Comparison of ENCODE assay signal across 7 cellular contexts in the genomic region with DNA sequence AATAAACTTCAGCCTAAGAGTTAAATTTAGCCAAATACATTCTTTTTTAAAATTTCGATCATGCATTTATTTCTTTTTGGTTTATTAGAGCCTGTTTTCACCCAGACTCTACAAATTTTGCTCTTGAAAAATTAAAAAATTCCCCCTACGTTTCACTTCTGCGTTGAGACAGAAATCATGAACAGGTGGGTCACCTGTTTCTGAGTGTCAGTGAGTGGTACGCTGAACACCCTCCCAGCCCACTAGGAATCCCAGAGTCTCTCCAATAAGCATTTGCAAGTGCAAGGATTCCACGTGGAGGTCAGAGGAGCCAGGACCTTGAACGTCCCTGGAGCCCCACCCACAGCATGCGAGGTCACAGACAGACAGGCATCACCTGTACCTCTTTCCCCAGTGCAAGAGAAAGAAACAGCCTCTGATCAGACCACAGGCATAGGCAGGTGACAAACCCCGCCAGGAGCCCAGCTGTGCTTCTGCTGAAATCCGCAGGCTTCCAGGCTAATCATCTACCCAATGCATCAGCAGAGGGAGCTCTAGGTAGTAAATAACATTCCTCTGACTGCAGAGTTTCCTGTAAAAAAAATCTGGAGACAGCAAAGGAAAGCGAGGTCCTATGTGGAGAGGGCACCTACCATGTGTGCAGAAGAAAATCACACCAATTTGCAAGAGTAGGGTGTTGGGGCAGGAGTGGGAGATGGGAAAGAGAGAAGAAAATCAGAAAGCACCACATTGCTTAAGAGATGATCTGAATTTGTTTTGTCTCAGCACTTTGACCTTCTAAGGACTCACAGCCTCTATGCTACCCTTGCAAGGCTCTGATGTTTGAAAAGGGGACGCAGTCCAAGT. TPM values are rescaled to one million over a fixed set of nuclear protein-coding genes. Genes with fewer than 3 reads are reported as not detected.
DNase-seq lines count a peak whose midpoint lies in the region; ATAC-seq and TF ChIP-seq lines count a peak whose summit lies in the region.

No MANE protein-coding gene starts in this region.

- peak; percentile 50 for ATAC-seq in HG03521 (IDR thresholded peaks at IDR 0.05; ENCODE audit: unreplicated experiment)
- peak in 7 of 8 donors; percentile 58 to 77 (median 68) for ATAC-seq in heart right ventricle
- no peak for ATAC-seq in GM18498 (IDR thresholded peaks at IDR 0.05; ENCODE audit: unreplicated experiment)

- 30 to 35% methylated on average over 11 of the region's 11 CpGs for WGBS in heart right ventricle, 2 donors

- no peaks in the 10 kb centered on the region for H3K9me3 ChIP-seq in OCI-LY7 (ENCODE audit: low read length)
- peaks cover 0 to 4% (median 0%) of the 10 kb centered on the region in 11 donors for H3K9me3 ChIP-seq in heart right ventricle

- DNase-seq in GM10266 (ENCODE audit: extremely low spot score) (peak; percentile 73), OCI-LY7 (ENCODE audit: low spot score) (peak; percentile 77), heart right ventricle (no peak), retina (peak; percentile 68)
- DNase-seq in activated naive CD4-positive, alpha-beta T cell treated with anti-CD3 and anti-CD28 coated beads, Interleukin-2, amount 10 ng/mL, durations not matched to agents 7 days and 5 days, result peak; percentile 67

- H3K27me3 Mint-ChIP-seq in activated naive CD4-positive, alpha-beta T cell treated with anti-CD3 and anti-CD28 coated beads, Interleukin-2, amount 10 ng/mL, durations not matched to agents 7 days and 5 days, result peaks cover 74% of the 10 kb centered on the region

- no peaks in the 10 kb centered on the region for H3K79me2 ChIP-seq in OCI-LY7 (ENCODE audit: insufficient read depth, low read depth, low read length)

- no peaks in the 10 kb centered on the region for H4K20me1 ChIP-seq in OCI-LY7 (ENCODE audit: insufficient read depth, low read length)

- H3K9me3 Mint-ChIP-seq in activated naive CD4-positive, alpha-beta T cell treated with anti-CD3 and anti-CD28 coated beads, Interleukin-2, amount 10 ng/mL, durations not matched to agents 7 days and 5 days, result no peaks in the 10 kb centered on the region

- H2AFZ ChIP-seq in OCI-LY7 (ENCODE audit: low read length), result peak overlapping the region; percentile 38; the same call in 1 of the 2 replicates

- H3K4me1 ChIP-seq in OCI-LY7 (ENCODE audit: insufficient read depth, low read length, poor library complexity, severe bottlenecking) (peaks cover 29% of the 10 kb centered on the region), heart right ventricle (peaks cover 0 to 19% (median 0%) of the 10 kb centered on the region in 9 donors)

- TF ChIP-seq CTCF in GM10266 (IDR thresholded peaks at IDR 0.05; ENCODE audit: control insufficient read depth, insufficient read depth, low read depth, missing control alignments) (peak; percentile 65), OCI-LY7 (conservative IDR thresholded peaks at IDR 0.05; ENCODE audit: low read length) (peak; percentile 82), heart right ventricle (IDR thresholded peaks at IDR 0.05) (peak in 8 of 9 donors; percentile 14 to 64 (median 54))

- H3K9me2 ChIP-seq in OCI-LY7 (ENCODE audit: insufficient read depth, low read length), result no peaks in the 10 kb centered on the region

- no TSS peak for BruUV-seq in OCI-LY7 (replicated peaks; lab: Mats Ljungman, UMichigan)

- CTCF ChIA-PET in OCI-LY7 (lab: Charles Lee; ENCODE audit: unreplicated experiment), result interaction anchor here (1.1 kb wide), 1 partner anchor 103 kb away, joined by 4 read pairs; no protein-coding TSS in a partner anchor
- CTCF ChIA-PET in activated naive CD4-positive, alpha-beta T cell treated with anti-CD3 and anti-CD28 coated beads, Interleukin-2, amount 10 ng/mL, durations not matched to agents 7 days and 5 days (lab: Charles Lee), result interaction anchor here (0.7 to 1.1 kb wide), 3 partner anchors 9 to 103 kb away, joined by 3 to 4 read pairs (median 4); no protein-coding TSS in a partner anchor

- H3K27ac ChIP-seq in OCI-LY7 (ENCODE audit: low read depth, low read length, poor library complexity, severe bottlenecking), result no peak overlapping the region
- H3K27ac ChIP-seq in heart right ventricle, result no peak overlapping the region

- H3K4me2 ChIP-seq in OCI-LY7 (ENCODE audit: low read length), result peak overlapping the region; percentile 21

- POLR2A ChIA-PET in OCI-LY7 (lab: Charles Lee), result no interaction called here

- H3K27me3 ChIP-seq in heart right ventricle, result peaks cover 0 to 68% (median 43%) of the 10 kb centered on the region in 7 donors

- intact Hi-C loops in OCI-LY7 (cut with micrococcal nuclease; ENCODE audit: unreplicated experiment) (loop anchor here (2.0 kb wide), 1 partner anchor 102 kb away; no protein-coding TSS in a partner anchor), heart right ventricle (cut with DNase I) (loop anchor here in 4 of 10 donors (5.0 to 10.0 kb wide), 3 partner anchors 101 to 612 kb away; no protein-coding TSS in a partner anchor)

- H3K4me3 ChIP-seq in OCI-LY7 (ENCODE audit: low read depth, low read length, poor library complexity, severe bottlenecking), result no peak overlapping the region
- no peak overlapping the region for H3K4me3 ChIP-seq in heart right ventricle

- H3K27ac Mint-ChIP-seq in activated naive CD4-positive, alpha-beta T cell treated with anti-CD3 and anti-CD28 coated beads, Interleukin-2, amount 10 ng/mL, durations not matched to agents 7 days and 5 days, result no peak overlapping the region

- no peaks in the 10 kb centered on the region for H3K36me3 Mint-ChIP-seq in activated naive CD4-positive, alpha-beta T cell treated with anti-CD3 and anti-CD28 coated beads, Interleukin-2, amount 10 ng/mL, durations not matched to agents 7 days and 5 days

- H3K4me1 Mint-ChIP-seq in activated naive CD4-positive, alpha-beta T cell treated with anti-CD3 and anti-CD28 coated beads, Interleukin-2, amount 10 ng/mL, durations not matched to agents 7 days and 5 days, result peaks cover 32% of the 10 kb centered on the region

- H3K36me3 ChIP-seq in OCI-LY7 (ENCODE audit: insufficient read depth, low read length) (no peaks in the 10 kb centered on the region), heart right ventricle (no peaks in the 10 kb centered on the region)

- no peak overlapping the region for H3K4me3 Mint-ChIP-seq in activated naive CD4-positive, alpha-beta T cell treated with anti-CD3 and anti-CD28 coated beads, Interleukin-2, amount 10 ng/mL, durations not matched to agents 7 days and 5 days

RNA-seq across cellular contexts. Expression of a gene that starts 5.9 kb away (rescaled TPM):
- total RNA-seq in OCI-LY7 (2014; rRNA removed; shearing (Covaris generic)), result 22.7 and 36.3 TPM in 2 replicates
- total RNA-seq in OCI-LY7 (2022), result 42.1 and 50.0 TPM in 2 replicates
- 1 to 10 TPM in 7 of 10 donors, under 1 TPM in 3; 0.67 to 4.0 (median 1.6) TPM for total RNA-seq in heart right ventricle
- polyA plus RNA-seq in heart right ventricle, result 1 to 10 TPM in 1 of 2 donors, under 1 TPM in 1; 0.29 to 3.9 TPM

Comparison
In these comparisons a context has a peak if more than half of its experiments do, and no peak if none do; other contexts are left out.
1. DNase-seq: peak in GM10266 (single experiment), OCI-LY7 (single experiment), activated naive CD4-positive, alpha-beta T cell treated with anti-CD3 and anti-CD28 coated beads, Interleukin-2, amount 10 ng/mL, durations not matched to agents 7 days and 5 days (single experiment) and retina (single experiment); none in heart right ventricle (0 of 2).
2. RNA of a gene that starts 5.9 kb away (total RNA-seq): 22.7 to 50.0 TPM in OCI-LY7; 0.67 to 4.0 TPM in heart right ventricle; every median in the first group is over 4 times any median in the second.
3. Peak in every context shown above with its lines, with median percentiles within 50 percentile points of each other: CTCF ChIP-seq.